Comparison of ENCODE assay signal across 8 cellular contexts in the genomic region with DNA sequence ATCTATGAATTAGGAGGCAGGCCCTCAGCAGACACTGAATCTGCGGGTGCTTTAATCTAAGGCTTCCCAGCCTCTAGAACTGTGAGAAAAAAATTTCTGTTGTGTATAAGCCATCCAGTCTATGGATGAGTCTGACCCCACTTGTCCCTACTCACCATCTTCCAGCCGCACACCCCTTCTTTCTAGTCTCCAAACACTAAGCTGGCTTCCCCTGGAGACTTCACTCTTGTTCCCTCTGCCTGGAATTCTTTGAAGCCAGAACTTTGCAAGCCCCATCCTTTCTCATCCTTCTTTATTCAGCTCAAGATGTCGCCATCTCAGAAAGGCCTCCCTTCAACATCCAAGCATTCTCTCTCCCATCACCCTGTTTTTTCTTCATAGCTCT. TPM values are rescaled to one million over a fixed set of nuclear protein-coding genes. Genes with fewer than 3 reads are reported as not detected.
DNase-seq lines count a peak whose midpoint lies in the region; ATAC-seq and TF ChIP-seq lines count a peak whose summit lies in the region.

No MANE protein-coding gene starts in this region.

- no peak overlapping the region for H3K4me3 Mint-ChIP-seq in activated naive CD8-positive, alpha-beta T cell
- H3K4me3 Mint-ChIP-seq in immature natural killer cell: no peak overlapping the region

- H3K4me3 ChIP-seq in suprapubic skin: peak overlapping the region; percentile 67

- no peak for TF ChIP-seq EP300 in suprapubic skin (IDR thresholded peaks at IDR 0.05)

- TF ChIP-seq CTCF in suprapubic skin (IDR thresholded peaks at IDR 0.05): no peak

- TF ChIP-seq POLR2A in suprapubic skin (IDR thresholded peaks at IDR 0.05): no peak

- H3K9me3 Mint-ChIP-seq in activated naive CD8-positive, alpha-beta T cell (ENCODE audit: low read depth): no peaks in the 10 kb centered on the region
- no peaks in the 10 kb centered on the region for H3K9me3 Mint-ChIP-seq in immature natural killer cell

- H3K4me1 ChIP-seq in suprapubic skin: peaks cover 36% of the 10 kb centered on the region

- peak overlapping the region; percentile 71 for H3K27ac ChIP-seq in suprapubic skin

- H3K27me3 ChIP-seq in suprapubic skin: no peaks in the 10 kb centered on the region

- ATAC-seq in HG03196 (IDR thresholded peaks at IDR 0.05; ENCODE audit: unreplicated experiment) (no peak), GM18873 (IDR thresholded peaks at IDR 0.05; ENCODE audit: low FRiP score, unreplicated experiment) (no peak)

- H3K36me3 ChIP-seq in suprapubic skin: no peaks in the 10 kb centered on the region

- no peaks in the 10 kb centered on the region for H3K9me3 ChIP-seq in suprapubic skin

- 16% methylated on average over 3 of the region's 3 CpGs for WGBS in suprapubic skin

- H3K4me1 Mint-ChIP-seq in activated naive CD8-positive, alpha-beta T cell (ENCODE audit: low read depth): peaks cover 24% of the 10 kb centered on the region
- H3K4me1 Mint-ChIP-seq in immature natural killer cell: peaks cover 17 to 21% of the 10 kb centered on the region in 2 donors

- H3K36me3 Mint-ChIP-seq in activated naive CD8-positive, alpha-beta T cell: no peaks in the 10 kb centered on the region
- no peaks in the 10 kb centered on the region for H3K36me3 Mint-ChIP-seq in immature natural killer cell

- DNase-seq in NCI-H2227 treated with DMSO at 0.1 percent for 48 hours (lab: John Stamatoyannopoulos, UW) (peak; percentile 32), NCI-H2227 (lab: John Stamatoyannopoulos, UW; ENCODE audit: unreplicated experiment) (no peak), immature natural killer cell (no peak), suprapubic skin (ENCODE audit: low spot score in 2 of 2) (no peak)
- no peak for DNase-seq in activated CD8-positive, alpha-beta memory T cell treated with anti-CD3 and anti-CD28 coated beads, Interleukin-2, amount 50 U/mL, for 4 hours

- peak overlapping the region; percentile 91 for H3K27ac Mint-ChIP-seq in activated naive CD8-positive, alpha-beta T cell
- peak overlapping the region; percentile 85 to 97 (median 88) for H3K27ac Mint-ChIP-seq in immature natural killer cell

- no peaks in the 10 kb centered on the region for H3K27me3 Mint-ChIP-seq in activated naive CD8-positive, alpha-beta T cell
- peaks cover 0 to 7% (median 1%) of the 10 kb centered on the region in 3 donors for H3K27me3 Mint-ChIP-seq in immature natural killer cell (ENCODE audit: low read depth in 3 of 3)

RNA-seq across cellular contexts. Expression of a gene that starts 0.6 kb away (rescaled TPM):
- 10 to 100 TPM; 57.1 to 91.4 (median 68.3) TPM for polyA plus RNA-seq in immature natural killer cell
- 10 to 100 TPM; 27.9 to 56.6 (median 44.1) TPM for total RNA-seq in suprapubic skin

RNA-seq across cellular contexts. Expression of a gene that starts 47.1 kb away (rescaled TPM):
- polyA plus RNA-seq in immature natural killer cell: 10 to 100 TPM; 23.2 to 73.5 (median 69.4) TPM
- 1,000 to 10,000 TPM; 2,588 to 6,426 (median 4,304) TPM for total RNA-seq in suprapubic skin

RNA-seq across cellular contexts. Expression of a gene that starts 59.7 kb away (rescaled TPM):
- not detected for polyA plus RNA-seq in immature natural killer cell
- 10 to 100 TPM in 2 of 4 donors, 1 to 10 TPM in 2; 1.9 to 23.9 (median 11.9) TPM for total RNA-seq in suprapubic skin
